Comparison of ENCODE assay signal across 27 cellular contexts in genomic region chrX:109389917-109390316, GRCh38.
"Had no signal": no experiment of that assay in that cellular context is flagged by ENCODE, and none has a peak within 500 bp of the region (broad histone marks: within the 10 kb centered on the region; RNA-seq: fewer than 3 reads in every experiment).

No MANE protein-coding gene starts in this region.

- H3K4me1 ChIP-seq: ascending aorta, esophagus muscularis mucosa, gastrocnemius medialis, right lobe of liver, stomach, suprapubic skin, transverse colon had no signal

- H3K27ac ChIP-seq: ascending aorta, brain microvascular endothelial cell, esophagus muscularis mucosa, gastrocnemius medialis, right lobe of liver, stomach, suprapubic skin, transverse colon had no signal

- H3K36me3 ChIP-seq: ascending aorta, brain microvascular endothelial cell, esophagus muscularis mucosa, gastrocnemius medialis, right lobe of liver, stomach, suprapubic skin, transverse colon had no signal

- DNase-seq: activated CD4-positive, alpha-beta T cell treated with anti-CD3 and anti-CD28 coated beads for 1 hour; activated CD4-positive, alpha-beta T cell treated with anti-CD3 and anti-CD28 coated beads, Interleukin-2, amount 50 U/mL, for 1 hour; activated gamma-delta T cell treated with Interleukin-2 at 50 U/mL for 16 hours; activated T-cell treated with anti-CD3 and anti-CD28 coated beads, Interleukin-2, amount 50 U/mL, for 1 hour; brain microvascular endothelial cell; central memory CD4-positive, alpha-beta T cell; effector memory CD4-positive, alpha-beta T cell; gastrocnemius medialis; hippocampal formation; occipital lobe; posterior cingulate gyrus; right lobe of liver; stimulated activated CD4-positive, alpha-beta T cell treated with anti-CD3 and anti-CD28 coated beads, Interleukin-15, amount 100 ng/mL, for 24 hours; stomach; T1000; transverse colon had no signal

- H3K27me3 ChIP-seq: ascending aorta, brain microvascular endothelial cell, right lobe of liver, suprapubic skin, transverse colon had no signal

- FAIRE-seq: endothelial cell of umbilical vein, urothelium cell line had no signal

- H3K27me3 Mint-ChIP-seq: activated naive CD4-positive, alpha-beta T cell treated with anti-CD3 and anti-CD28 coated beads, Interleukin-2, amount 50 U/mL, for 24 hours; memory B cell; stimulated activated memory B cell treated with anti-CD40 and anti-IgM and Interleukin-4, amounts not matched to agents 10 μg/mL and 1 μg/mL and 100 μg/mL, for 72 hours had no signal

- ATAC-seq: gastrocnemius medialis; right lobe of liver; stimulated activated memory B cell treated with anti-CD40 and anti-IgM and Interleukin-4, amounts not matched to agents 10 μg/mL and 1 μg/mL and 100 μg/mL, for 72 hours had no signal

- H3K9me3 Mint-ChIP-seq: activated naive CD4-positive, alpha-beta T cell treated with anti-CD3 and anti-CD28 coated beads, Interleukin-2, amount 50 U/mL, for 24 hours; memory B cell; nephron; stimulated activated memory B cell treated with anti-CD40 and anti-IgM and Interleukin-4, amounts not matched to agents 10 μg/mL and 1 μg/mL and 100 μg/mL, for 72 hours; T-helper 1 cell treated with Interleukin-12 subunit alpha and Interleukin-12 subunit beta and Interleukin-4 antibody, amounts not matched to agents 30 μg/mL and 1 μg/mL, for 36 hours had no signal

- H3K27ac Mint-ChIP-seq: activated naive CD4-positive, alpha-beta T cell treated with anti-CD3 and anti-CD28 coated beads, Interleukin-2, amount 50 U/mL, for 24 hours; memory B cell; nephron; stimulated activated memory B cell treated with anti-CD40 and anti-IgM and Interleukin-4, amounts not matched to agents 10 μg/mL and 1 μg/mL and 100 μg/mL, for 72 hours; T-helper 1 cell treated with Interleukin-12 subunit alpha and Interleukin-12 subunit beta and Interleukin-4 antibody, amounts not matched to agents 30 μg/mL and 1 μg/mL, for 36 hours had no signal

- H3K36me3 Mint-ChIP-seq: activated naive CD4-positive, alpha-beta T cell treated with anti-CD3 and anti-CD28 coated beads, Interleukin-2, amount 50 U/mL, for 24 hours; memory B cell; stimulated activated memory B cell treated with anti-CD40 and anti-IgM and Interleukin-4, amounts not matched to agents 10 μg/mL and 1 μg/mL and 100 μg/mL, for 72 hours had no signal

- H3K4me3 Mint-ChIP-seq: activated naive CD4-positive, alpha-beta T cell treated with anti-CD3 and anti-CD28 coated beads, Interleukin-2, amount 50 U/mL, for 24 hours; memory B cell; nephron; stimulated activated memory B cell treated with anti-CD40 and anti-IgM and Interleukin-4, amounts not matched to agents 10 μg/mL and 1 μg/mL and 100 μg/mL, for 72 hours; T-helper 1 cell treated with Interleukin-12 subunit alpha and Interleukin-12 subunit beta and Interleukin-4 antibody, amounts not matched to agents 30 μg/mL and 1 μg/mL, for 36 hours had no signal

- H3K9me3 ChIP-seq: ascending aorta, esophagus muscularis mucosa, gastrocnemius medialis, right lobe of liver, stomach, suprapubic skin, transverse colon had no signal

- H3K4me3 ChIP-seq: ascending aorta, esophagus muscularis mucosa, gastrocnemius medialis, right lobe of liver, skin epidermis, stomach, suprapubic skin, transverse colon had no signal

- H3K4me1 Mint-ChIP-seq: activated naive CD4-positive, alpha-beta T cell treated with anti-CD3 and anti-CD28 coated beads, Interleukin-2, amount 50 U/mL, for 24 hours; memory B cell; nephron; stimulated activated memory B cell treated with anti-CD40 and anti-IgM and Interleukin-4, amounts not matched to agents 10 μg/mL and 1 μg/mL and 100 μg/mL, for 72 hours had no signal
